ENCODE assay signal across 25 cellular contexts in genomic region chr5:165310031-165310430, GRCh38.
"Had no signal": no experiment of that assay in that cellular context is flagged by ENCODE, and none has a peak within 500 bp of the region (broad histone marks: within the 10 kb centered on the region; RNA-seq: fewer than 3 reads in every experiment).

No MANE protein-coding gene starts in this region.

- H3K4me3 ChIP-seq: hepatocyte, lower lobe of right lung, mucosa of descending colon, ovary, right atrium auricular region, right lobe of liver, smooth muscle cell, tibial nerve, uterus had no signal

- H3K36me3 ChIP-seq: lower lobe of right lung, ovary, right atrium auricular region, right lobe of liver, tibial nerve, uterus had no signal

- H3K36me3 Mint-ChIP-seq: naive thymus-derived CD4-positive, alpha-beta T cell; natural killer cell treated with Interleukin-12 subunit alpha and Interleukin-12 subunit beta and Interleukin-15 and Interleukin-18, amount 100 ng/mL, for 72 hours; stimulated activated memory B cell treated with anti-CD40 and anti-IgM and Interleukin-4, amounts not matched to agents 10 μg/mL and 1 μg/mL and 100 μg/mL, for 72 hours; type B pancreatic cell had no signal

- H3K4me3 Mint-ChIP-seq: naive thymus-derived CD4-positive, alpha-beta T cell; natural killer cell treated with Interleukin-12 subunit alpha and Interleukin-12 subunit beta and Interleukin-15 and Interleukin-18, amount 100 ng/mL, for 72 hours; stimulated activated memory B cell treated with anti-CD40 and anti-IgM and Interleukin-4, amounts not matched to agents 10 μg/mL and 1 μg/mL and 100 μg/mL, for 72 hours; stimulated activated naive CD8-positive, alpha-beta T cell treated with anti-CD3 and anti-CD28 coated beads, Interleukin-15, amount 100 ng/mL, for 72 hours; type B pancreatic cell had no signal

- H2AFZ ChIP-seq: hepatocyte had no signal

- H3K27ac ChIP-seq: hepatocyte, lower lobe of right lung, ovary, right atrium auricular region, right lobe of liver, tibial nerve, uterus had no signal

- H3K79me2 ChIP-seq: hepatocyte had no signal

- DNase-seq: islet precursor cell; kidney glomerular epithelial cell; left cardiac atrium; lower lobe of right lung; midbrain; mucosa of descending colon; naive thymus-derived CD4-positive, alpha-beta T cell; ovary; right lobe of liver; stimulated activated CD4-positive, alpha-beta T cell treated with anti-CD3 and anti-CD28 coated beads, Interleukin-1b, Interleukin-23, amount 100 ng/mL, for 48 hours; stimulated activated CD4-positive, alpha-beta T cell treated with anti-CD3 and anti-CD28 coated beads, Interleukin-2, amount 100 ng/mL, for 48 hours; stimulated activated CD4-positive, alpha-beta T cell treated with anti-CD3 and anti-CD28 coated beads, Interleukin-4, amount 100 ng/mL, for 4 hours; stimulated activated CD8-positive, alpha-beta memory T cell treated with anti-CD3 and anti-CD28 coated beads, Interleukin-4, amount 100 ng/mL, for 48 hours; stimulated activated naive CD4-positive, alpha-beta T cell treated with Interleukin-2 at 50 U/mL for 16 hours; stimulated activated naive CD8-positive, alpha-beta T cell treated with anti-CD3 and anti-CD28 coated beads, Interleukin-15, amount 100 ng/mL, for 72 hours; substantia nigra; uterus had no signal

- H3K9me3 ChIP-seq: lower lobe of right lung, mucosa of descending colon, ovary, right atrium auricular region, right lobe of liver, tibial nerve, uterus had no signal

- H3K9me3 Mint-ChIP-seq: stimulated activated memory B cell treated with anti-CD40 and anti-IgM and Interleukin-4, amounts not matched to agents 10 μg/mL and 1 μg/mL and 100 μg/mL, for 72 hours; type B pancreatic cell had no signal

- H3K4me1 ChIP-seq: lower lobe of right lung, right atrium auricular region, right lobe of liver, tibial nerve, uterus had no signal

- H3K27ac Mint-ChIP-seq: naive thymus-derived CD4-positive, alpha-beta T cell; natural killer cell treated with Interleukin-12 subunit alpha and Interleukin-12 subunit beta and Interleukin-15 and Interleukin-18, amount 100 ng/mL, for 72 hours; progenitor cell of endocrine pancreas; stimulated activated memory B cell treated with anti-CD40 and anti-IgM and Interleukin-4, amounts not matched to agents 10 μg/mL and 1 μg/mL and 100 μg/mL, for 72 hours; type B pancreatic cell had no signal

- H3K4me1 Mint-ChIP-seq: naive thymus-derived CD4-positive, alpha-beta T cell; stimulated activated memory B cell treated with anti-CD40 and anti-IgM and Interleukin-4, amounts not matched to agents 10 μg/mL and 1 μg/mL and 100 μg/mL, for 72 hours; stimulated activated naive CD8-positive, alpha-beta T cell treated with anti-CD3 and anti-CD28 coated beads, Interleukin-15, amount 100 ng/mL, for 72 hours had no signal

- H3K27me3 Mint-ChIP-seq: naive thymus-derived CD4-positive, alpha-beta T cell; natural killer cell treated with Interleukin-12 subunit alpha and Interleukin-12 subunit beta and Interleukin-15 and Interleukin-18, amount 100 ng/mL, for 72 hours; progenitor cell of endocrine pancreas; stimulated activated memory B cell treated with anti-CD40 and anti-IgM and Interleukin-4, amounts not matched to agents 10 μg/mL and 1 μg/mL and 100 μg/mL, for 72 hours; stimulated activated naive CD8-positive, alpha-beta T cell treated with anti-CD3 and anti-CD28 coated beads, Interleukin-15, amount 100 ng/mL, for 72 hours; type B pancreatic cell had no signal

- H3K27me3 ChIP-seq: hepatocyte, ovary, right atrium auricular region, right lobe of liver, tibial nerve, uterus had no signal

- H3K4me2 ChIP-seq: hepatocyte, smooth muscle cell had no signal
